21 cellular contexts compared by ENCODE assay signal in the genomic region with DNA sequence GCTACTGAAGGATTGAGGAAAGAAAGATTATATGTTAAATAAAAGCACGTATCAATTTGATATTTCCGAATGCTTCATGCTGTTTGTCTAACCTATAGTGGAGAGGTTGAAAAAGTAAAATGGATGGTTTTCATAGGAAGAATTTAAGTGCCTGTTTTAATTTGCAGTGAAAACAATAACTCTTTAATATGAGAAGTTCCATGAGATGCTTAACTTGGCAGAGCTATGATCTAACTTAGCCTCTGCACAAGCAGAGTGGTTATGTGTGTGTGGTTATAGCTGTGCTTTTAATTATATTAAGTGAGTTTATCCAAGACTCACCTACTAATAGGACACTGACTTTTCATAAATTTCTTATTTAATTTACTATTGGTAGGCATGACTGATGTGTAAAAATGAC. TPM values are rescaled to one million over a fixed set of nuclear protein-coding genes. Genes with fewer than 3 reads are reported as not detected.
DNase-seq lines count a peak whose midpoint lies in the region; ATAC-seq and TF ChIP-seq lines count a peak whose summit lies in the region.
"Had no signal": no experiment of that assay in that cellular context is flagged by ENCODE, and none has a peak within 500 bp of the region (broad histone marks: within the 10 kb centered on the region; RNA-seq: fewer than 3 reads in every experiment).

No MANE protein-coding gene starts in this region.

- TF ChIP-seq CTCF in PC-3 (conservative IDR thresholded peaks at IDR 0.05; ENCODE audit: low read depth, low read length) (no peak), gastrocnemius medialis (IDR thresholded peaks at IDR 0.05 in 4 of 5, conservative IDR thresholded peaks at IDR 0.05 in 1 of 5) (no peak), prostate gland (IDR thresholded peaks at IDR 0.05) (no peak)

- H3K9me3 ChIP-seq in PC-3 (ENCODE audit: low read length) (no peaks in the 10 kb centered on the region), gastrocnemius medialis (no peaks in the 10 kb centered on the region), prostate gland (no peaks in the 10 kb centered on the region)
- H3K9me3 ChIP-seq: left lung, upper lobe of right lung had no signal

- H3K36me3 ChIP-seq in ACC112 (ENCODE audit: insufficient read depth, low read length) (no peaks in the 10 kb centered on the region), PC-3 (ENCODE audit: low read depth, low read length) (no peaks in the 10 kb centered on the region), gastrocnemius medialis (no peaks in the 10 kb centered on the region), prostate gland (no peaks in the 10 kb centered on the region)
- H3K36me3 ChIP-seq: left lung, upper lobe of right lung had no signal

- no peak overlapping the region for H2AFZ ChIP-seq in ACC112 (ENCODE audit: low read length, unreplicated experiment)
- H2AFZ ChIP-seq in PC-3 (ENCODE audit: low read length), result no peak overlapping the region

- in situ Hi-C loops in gastrocnemius medialis (cut with MboI; ENCODE audit: low sequenced_read_pairs in 4 of 4), result loop anchor here (5.0 to 25.0 kb wide), 4 partner anchors 221 to 343 kb away; no protein-coding TSS in a partner anchor

- H3K79me2 ChIP-seq in ACC112 (ENCODE audit: control insufficient read depth, insufficient read depth, low read length, unreplicated experiment) (no peaks in the 10 kb centered on the region), PC-3 (ENCODE audit: low read length) (no peaks in the 10 kb centered on the region)

- no peak for ATAC-seq in PC-3
- no peak for ATAC-seq in gastrocnemius medialis
- no peak for ATAC-seq in HG03469 (IDR thresholded peaks at IDR 0.05; ENCODE audit: unreplicated experiment)
- no peak for ATAC-seq in HG03571 (IDR thresholded peaks at IDR 0.05; ENCODE audit: unreplicated experiment)
- ATAC-seq: activated CD4-positive, alpha-beta T cell treated with anti-CD3 and anti-CD28 coated beads for 36 hours; naive thymus-derived CD4-positive, alpha-beta T cell had no signal

- intact Hi-C loops in PC-3 (cut with micrococcal nuclease) (loop anchor here (1.0 to 10.0 kb wide), 9 partner anchors 21 to 332 kb away; a partner anchor contains a TSS), gastrocnemius medialis (cut with DNase I; ENCODE audit: low total_unique reads) (loop anchor here (1.0 to 5.0 kb wide), 10 partner anchors 57 to 347 kb away; a partner anchor contains a TSS), prostate gland (cut with DNase I) (loop anchor here (5.0 kb wide), 2 partner anchors 223 to 343 kb away; no protein-coding TSS in a partner anchor)

- DNase-seq in PC-3 (no peak), caudate nucleus (lab: John Stamatoyannopoulos, UW) (no peak), gastrocnemius medialis (no peak), HPDE6-E6E7 (ENCODE audit: extremely low spot score) (no peak), prostate gland (ENCODE audit: low spot score) (no peak)
- DNase-seq: activated CD4-positive, alpha-beta T cell treated with anti-CD3 and anti-CD28 coated beads for 36 hours; activated CD8-positive, alpha-beta memory T cell treated with anti-CD3 and anti-CD28 coated beads for 24 hours; activated effector memory CD4-positive, alpha-beta T cell treated with anti-CD3 and anti-CD28 coated beads, Interleukin-2, amount 50 U/mL, for 16 hours; central memory CD4-positive, alpha-beta T cell; COR-L47; DND-41; naive thymus-derived CD4-positive, alpha-beta T cell; NCI-H1092; NCI-H1694 treated with DMSO at 0.1 percent for 48 hours; NCI-H526; stimulated activated CD4-positive, alpha-beta T cell treated with anti-CD3 and anti-CD28 coated beads, Interleukin-2, amount 100 ng/mL, for 24 hours had no signal

- peak overlapping the region; percentile 57 for H3K9ac ChIP-seq in PC-3 (ENCODE audit: low read length)

- H3K27ac ChIP-seq in ACC112 (ENCODE audit: low read depth, low read length) (peak overlapping the region; percentile 31; the same call in 1 of the 2 replicates), PC-3 (ENCODE audit: low read length) (peak overlapping the region; percentile 80), caudate nucleus (ENCODE audit: low read depth, low read length) (peak overlapping the region; percentile 1), gastrocnemius medialis (peak overlapping the region; percentile 53 to 81 (median 74)), prostate gland (no peak overlapping the region)
- H3K27ac ChIP-seq: upper lobe of right lung had no signal

- no TSS peak for BruUV-seq in PC-3 (replicated peaks; lab: Mats Ljungman, UMichigan)

- no peak overlapping the region for H3K4me3 ChIP-seq in ACC112 (ENCODE audit: low read depth, low read length)
- H3K4me3 ChIP-seq in PC-3 (ENCODE audit: low read length), result no peak overlapping the region
- H3K4me3 ChIP-seq in gastrocnemius medialis, result no peak overlapping the region
- H3K4me3 ChIP-seq in prostate gland, result no peak overlapping the region
- H3K4me3 ChIP-seq: left lung, upper lobe of right lung had no signal

- no peaks in the 10 kb centered on the region for H4K20me1 ChIP-seq in PC-3 (ENCODE audit: low read length)

- WGBS in prostate gland, result 98% methylated on average over 2 of the region's 2 CpGs

- CTCF ChIA-PET in PC-3 (lab: Charles Lee), result interaction anchor here (0.6 to 1.1 kb wide), 3 partner anchors 21 to 348 kb away, joined by 3 to 4 read pairs (median 3); no protein-coding TSS in a partner anchor

- H3K27me3 ChIP-seq in ACC112 (ENCODE audit: insufficient read depth, low read length) (no peaks in the 10 kb centered on the region), PC-3 (ENCODE audit: low read length) (no peaks in the 10 kb centered on the region), gastrocnemius medialis (no peaks in the 10 kb centered on the region), prostate gland (replicated peaks; ENCODE audit: insufficient read depth) (no peaks in the 10 kb centered on the region)
- H3K27me3 ChIP-seq: left lung, upper lobe of right lung had no signal

- POLR2A ChIA-PET in PC-3 (lab: Charles Lee; ENCODE audit: unreplicated experiment), result interaction anchor here (0.5 to 0.6 kb wide), 2 partner anchors 113 to 346 kb away, joined by 4 to 6 read pairs; no protein-coding TSS in a partner anchor

- no peaks in the 10 kb centered on the region for H3K9me2 ChIP-seq in PC-3 (replicated peaks; ENCODE audit: low read length)

- TF ChIP-seq POLR2A in gastrocnemius medialis (IDR thresholded peaks at IDR 0.05) (no peak), prostate gland (IDR thresholded peaks at IDR 0.05) (no peak)

- H3K4me2 ChIP-seq in PC-3 (ENCODE audit: low read length), result peak overlapping the region; percentile 28; the same call in 1 of the 2 replicates

- H3K4me1 ChIP-seq in ACC112 (ENCODE audit: control insufficient read depth, insufficient read depth, low read length, unreplicated experiment) (peaks cover 8% of the 10 kb centered on the region), PC-3 (ENCODE audit: insufficient read depth, low read length) (peaks cover 21% of the 10 kb centered on the region), gastrocnemius medialis (peaks cover 11 to 26% of the 10 kb centered on the region in 2 donors), prostate gland (replicated peaks) (no peaks in the 10 kb centered on the region)

- no peaks in the 10 kb centered on the region for H3F3A ChIP-seq in PC-3 (ENCODE audit: low read length, unreplicated experiment)

RNA-seq across cellular contexts. Expression of a gene that starts 57.4 kb away (rescaled TPM):
- 23.1 and 28.7 TPM in 2 replicates for total RNA-seq in PC-3 (2014; rRNA removed)
- 100 to 1,000 TPM in 2 of 4 donors, 10 to 100 TPM in 2; 56.5 to 160 (median 103) TPM for total RNA-seq in gastrocnemius medialis
- 100 to 1,000 TPM; 107 to 188 TPM for total RNA-seq in prostate gland

Comparison
In these comparisons a context has a peak if more than half of its experiments do, and no peak if none do; other contexts are left out.
1. H3K27ac ChIP-seq: peak in ACC112 (single experiment), PC-3 (single experiment), caudate nucleus (single experiment) and gastrocnemius medialis (4 of 4); none in prostate gland (0 of 2).